Comparison of ENCODE assay signal across 9 cellular contexts in the genomic region with DNA sequence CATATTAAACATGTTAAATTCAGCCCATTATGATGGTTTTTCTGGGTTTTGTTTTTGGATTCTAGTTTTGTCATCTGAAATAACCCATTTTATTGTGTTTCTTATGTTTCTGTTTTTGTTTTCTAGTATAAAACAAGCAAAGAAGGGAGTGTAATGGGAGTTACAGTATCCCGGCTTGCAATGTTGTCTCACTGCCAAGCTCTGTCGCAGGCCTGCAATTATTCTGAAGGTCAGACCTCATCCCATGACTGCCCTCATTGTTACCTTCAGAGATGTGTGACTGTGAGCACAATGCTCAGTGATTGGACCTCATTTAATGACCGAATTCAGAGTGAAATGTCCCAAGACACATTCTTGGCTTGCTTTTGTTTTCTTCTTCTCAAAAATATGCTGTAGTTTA.
DNase-seq lines count a peak whose midpoint lies in the region; ATAC-seq and TF ChIP-seq lines count a peak whose summit lies in the region.
"Had no signal": no experiment of that assay in that cellular context is flagged by ENCODE, and none has a peak within 500 bp of the region (broad histone marks: within the 10 kb centered on the region; RNA-seq: fewer than 3 reads in every experiment).

No MANE protein-coding gene starts in this region.

- no peaks in the 10 kb centered on the region for H3K27me3 ChIP-seq in body of pancreas
- H3K27me3 ChIP-seq in right atrium auricular region, result no peaks in the 10 kb centered on the region
- no peaks in the 10 kb centered on the region for H3K27me3 ChIP-seq in uterus

- H3K9me3 ChIP-seq in body of pancreas (no peaks in the 10 kb centered on the region), right atrium auricular region (no peaks in the 10 kb centered on the region), uterus (no peaks in the 10 kb centered on the region)

- in situ Hi-C loops in KBM-7 (cut with MboI; ENCODE audit: low pct_unique_long_range_greater_than_20kb, low sequenced_read_pairs), result no loop called here

- TF ChIP-seq POLR2A in body of pancreas (IDR thresholded peaks at IDR 0.05), result no peak
- no peak for TF ChIP-seq POLR2A in uterus (IDR thresholded peaks at IDR 0.05)

- H3K4me3 ChIP-seq in body of pancreas, result no peak overlapping the region
- H3K4me3 ChIP-seq in right atrium auricular region, result no peak overlapping the region
- no peak overlapping the region for H3K4me3 ChIP-seq in uterus

- DNase-seq in NCI-H1105 treated with DMSO at 0.1 percent for 48 hours (lab: John Stamatoyannopoulos, UW) (peak; percentile 5), body of pancreas (peak; percentile 49 to 70 (median 64)), right atrium auricular region (ENCODE audit: low spot score) (peak; percentile 60), retina (peak; percentile 23), GDM1 (lab: John Stamatoyannopoulos, UW) (no peak), KBM-7 (no peak), uterus (no peak)
- DNase-seq: Calu3, NCI-H1417 had no signal

- TF ChIP-seq CTCF in body of pancreas (IDR thresholded peaks at IDR 0.05) (no peak), right atrium auricular region (IDR thresholded peaks at IDR 0.05) (no peak), uterus (IDR thresholded peaks at IDR 0.05) (no peak)

- intact Hi-C loops in body of pancreas (cut with DNase I), result no loop called here
- intact Hi-C loops in uterus (cut with DNase I; ENCODE audit: low total_unique reads), result no loop called here

- H3K4me1 ChIP-seq in body of pancreas (peaks cover 2% of the 10 kb centered on the region), right atrium auricular region (peaks cover 0 to 6% of the 10 kb centered on the region in 2 donors), uterus (no peaks in the 10 kb centered on the region)

- H3K27ac ChIP-seq in body of pancreas, result peak overlapping the region in 3 of 4 donors; percentile 55 to 65 (median 56)
- peak overlapping the region; percentile 0 to 23 for H3K27ac ChIP-seq in right atrium auricular region
- no peak overlapping the region for H3K27ac ChIP-seq in uterus

- H3K36me3 ChIP-seq in body of pancreas (replicated peaks in 1 of 2; ENCODE audit: insufficient read depth in 1 of 2, low read depth in 2 of 2), result peaks cover 0 to 13% of the 10 kb centered on the region in 2 donors
- H3K36me3 ChIP-seq in right atrium auricular region, result peaks cover 29% of the 10 kb centered on the region
- H3K36me3 ChIP-seq in uterus, result no peaks in the 10 kb centered on the region

- ATAC-seq in body of pancreas, result peak; percentile 95

- WGBS in body of pancreas, 2 donors, result 31 to 34% methylated on average over 3 of the region's 3 CpGs

Comparison
In these comparisons a context has a peak if more than half of its experiments do, and no peak if none do; other contexts are left out.
1. DNase-seq: peak in NCI-H1105 treated with DMSO at 0.1 percent for 48 hours (single experiment), body of pancreas (4 of 4), right atrium auricular region (single experiment) and retina (single experiment); none in GDM1 (single experiment), KBM-7 (single experiment) and uterus (0 of 2).
2. H3K27ac ChIP-seq: peak in body of pancreas (3 of 4) and right atrium auricular region (2 of 2); none in uterus (0 of 2).